In the genomic region with DNA sequence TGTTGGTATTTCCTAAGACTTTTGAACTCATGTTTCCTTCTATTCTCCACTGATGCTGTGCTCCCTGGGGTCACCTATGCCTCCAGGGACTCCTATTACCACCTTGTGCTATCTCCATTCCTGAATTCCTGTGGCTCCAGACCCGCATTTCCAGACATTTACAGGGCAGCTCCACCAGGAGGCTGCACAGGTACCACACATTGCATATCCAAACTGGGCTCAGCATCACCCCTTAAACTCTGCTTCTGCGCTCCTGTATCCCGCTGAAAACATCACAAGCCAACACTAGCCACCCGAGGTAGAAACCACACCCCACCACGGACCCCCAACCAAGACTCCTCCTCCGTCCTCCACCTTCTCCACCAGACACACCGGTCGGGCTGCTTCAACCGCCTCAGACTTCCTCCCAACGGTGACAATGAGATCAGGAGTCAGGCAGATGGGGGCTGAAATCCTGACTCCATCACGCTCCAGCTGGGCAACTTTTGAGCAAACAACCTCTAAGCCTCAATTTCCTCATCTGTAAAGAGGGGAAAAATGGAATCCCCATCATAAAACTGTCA, we compare ENCODE assay signal across 11 cellular contexts. TPM values are rescaled to one million over a fixed set of nuclear protein-coding genes. Genes with fewer than 3 reads are reported as not detected.
DNase-seq lines count a peak whose midpoint lies in the region; ATAC-seq and TF ChIP-seq lines count a peak whose summit lies in the region.
"Had no signal": no experiment of that assay in that cellular context is flagged by ENCODE, and none has a peak within 500 bp of the region (broad histone marks: within the 10 kb centered on the region; RNA-seq: fewer than 3 reads in every experiment).

No MANE protein-coding gene starts in this region.

- H3K27me3 ChIP-seq in SK-N-SH (ENCODE audit: insufficient read depth) (no peaks in the 10 kb centered on the region), neutrophil (no peaks in the 10 kb centered on the region), A673 (replicated peaks; ENCODE audit: insufficient read depth, low read depth, low read length, poor library complexity) (no peaks in the 10 kb centered on the region)
- H3K27me3 ChIP-seq: right atrium auricular region had no signal

- ATAC-seq in SK-N-SH treated with all-trans-retinoic acid at 6 μM for 48 hours: no peak
- no peak for ATAC-seq in HG03457 (IDR thresholded peaks at IDR 0.05; ENCODE audit: unreplicated experiment)

- TF ChIP-seq CTCF in SK-N-SH (IDR thresholded peaks at IDR 0.05): peak; percentile 9; the same call in 1 of the 2 replicates
- no peak for TF ChIP-seq CTCF in LNCaP clone FGC (IDR thresholded peaks at IDR 0.05; ENCODE audit: control insufficient read depth, extremely low read depth, insufficient read depth)
- peak; percentile 8 for TF ChIP-seq CTCF in chondrocyte (IDR thresholded peaks at IDR 0.05)
- no peak for TF ChIP-seq CTCF in neutrophil (IDR thresholded peaks at IDR 0.05)
- TF ChIP-seq CTCF in A673 (conservative IDR thresholded peaks at IDR 0.05; ENCODE audit: low read depth, low read length): no peak

- H3K27me3 Mint-ChIP-seq in chondrocyte (ENCODE audit: low read depth): no peaks in the 10 kb centered on the region

- BruUV-seq in A673 (replicated peaks; lab: Mats Ljungman, UMichigan): no TSS peak

- no peaks in the 10 kb centered on the region for H3K9me2 ChIP-seq in SK-N-SH

- H3K79me2 ChIP-seq in SK-N-SH (ENCODE audit: insufficient read depth): peaks cover 73% of the 10 kb centered on the region

- H3K4me2 ChIP-seq in SK-N-SH: no peak overlapping the region; the same call in 1 of the 2 replicates

- CTCF ChIA-PET in SK-N-SH (lab: Yijun Ruan, JAX) (interaction anchor here (1.0 to 29.0 kb wide), 4 partner anchors 10 to 180 kb away, joined by 3 to 606 read pairs (median 104); a partner anchor contains a TSS), A673 (lab: Charles Lee) (no interaction called here)

- H3F3A ChIP-seq in SK-N-SH (replicated peaks; ENCODE audit: insufficient read depth): peaks cover 36% of the 10 kb centered on the region

- no peak overlapping the region for H2AFZ ChIP-seq in SK-N-SH (ENCODE audit: low read depth)

- H3K9me3 ChIP-seq in SK-N-SH: no peaks in the 10 kb centered on the region
- no peaks in the 10 kb centered on the region for H3K9me3 ChIP-seq in neutrophil
- H3K9me3 ChIP-seq in A673 (ENCODE audit: low read depth, low read length, poor library complexity, severe bottlenecking): no peaks in the 10 kb centered on the region
- H3K9me3 ChIP-seq: right atrium auricular region had no signal

- H3K36me3 Mint-ChIP-seq in chondrocyte (ENCODE audit: low read depth): no peaks in the 10 kb centered on the region

- no peak for TF ChIP-seq RAD21 in SK-N-SH (IDR thresholded peaks at IDR 0.05; ENCODE audit: low read length)

- peak overlapping the region; percentile 83 for H3K27ac Mint-ChIP-seq in chondrocyte (ENCODE audit: unreplicated experiment)

- H3K4me1 Mint-ChIP-seq in chondrocyte (ENCODE audit: low read depth): peaks cover 72% of the 10 kb centered on the region

- peak overlapping the region; percentile 47 to 74; a peak in 3 of 4 replicates for H3K27ac ChIP-seq in SK-N-SH (ENCODE audit: low read depth in 2 of 2, low read length in 1 of 2)
- H3K27ac ChIP-seq in neutrophil: peak overlapping the region; percentile 94
- no peak overlapping the region for H3K27ac ChIP-seq in A673 (ENCODE audit: low read depth, low read length, poor library complexity, severe bottlenecking)

- H3K4me3 Mint-ChIP-seq in chondrocyte (ENCODE audit: unreplicated experiment): no peak overlapping the region

- H3K4me3 ChIP-seq in SK-N-SH (ENCODE audit: low read depth in 2 of 2, low read length in 1 of 2): no peak overlapping the region
- H3K4me3 ChIP-seq in LNCaP clone FGC (ENCODE audit: low read depth, low read length): peak overlapping the region; percentile 6; the same call in 1 of the 2 replicates
- H3K4me3 ChIP-seq in neutrophil (ENCODE audit: low read depth in 1 of 2, low read length in 1 of 2): peak overlapping the region; percentile 7 to 15
- H3K4me3 ChIP-seq in A673 (ENCODE audit: low read depth, low read length, poor library complexity, severe bottlenecking): no peak overlapping the region
- H3K4me3 ChIP-seq: right atrium auricular region had no signal

- H4K20me1 ChIP-seq in SK-N-SH (ENCODE audit: insufficient read depth): peaks cover 8% of the 10 kb centered on the region; the same call in 1 of the 2 replicates

- POLR2A ChIA-PET in SK-N-SH (lab: Yijun Ruan, JAX) (interaction anchor here (2.2 kb wide), 1 partner anchor 10 kb away, joined by 8 read pairs; a partner anchor contains a TSS), A673 (lab: Charles Lee; ENCODE audit: low non-redundant PET) (no interaction called here)

- H3K36me3 ChIP-seq in SK-N-SH (replicated peaks in 1 of 2; ENCODE audit: control insufficient read depth in 1 of 2, insufficient read depth in 2 of 2, low read length in 1 of 2): no peaks in the 10 kb centered on the region
- H3K36me3 ChIP-seq in neutrophil: no peaks in the 10 kb centered on the region
- H3K36me3 ChIP-seq in A673 (ENCODE audit: insufficient read depth, low read length, poor library complexity, severe bottlenecking): no peaks in the 10 kb centered on the region
- H3K36me3 ChIP-seq: right atrium auricular region had no signal

- intact Hi-C loops in A673 (cut with micrococcal nuclease; ENCODE audit: unreplicated experiment): no loop called here

- DNase-seq in SK-N-SH (peak; percentile 33), LNCaP clone FGC (ENCODE audit: low read depth) (no peak), chondrocyte (ENCODE audit: low spot score) (peak; percentile 42), A673 (ENCODE audit: low spot score) (no peak), HuH-7 (ENCODE audit: low spot score) (no peak)
- DNase-seq: activated gamma-delta T cell; stimulated activated CD8-positive, alpha-beta memory T cell treated with anti-CD3 and anti-CD28 coated beads, Interleukin-4, amount 100 ng/mL, for 48 hours had no signal

- no peak overlapping the region for H3K9ac ChIP-seq in SK-N-SH

- no peaks in the 10 kb centered on the region for H3K9me3 Mint-ChIP-seq in chondrocyte (ENCODE audit: low read depth)

- TF ChIP-seq EP300 in SK-N-SH (IDR thresholded peaks at IDR 0.05; ENCODE audit: borderline replicate concordance in 1 of 2, low read depth in 1 of 2, low read length in 1 of 2): no peak

- H3K4me1 ChIP-seq in SK-N-SH (ENCODE audit: control insufficient read depth in 1 of 2, insufficient read depth in 2 of 2, low read depth in 1 of 2, low read length in 1 of 2): peaks cover 42 to 56% of the 10 kb centered on the region in 2 experiments; a peak in 3 of 4 replicates
- peaks cover 82 to 92% of the 10 kb centered on the region in 2 experiments for H3K4me1 ChIP-seq in neutrophil (ENCODE audit: control insufficient read depth in 1 of 2, insufficient read depth in 1 of 2, low read depth in 1 of 2, low read length in 1 of 2)
- peaks cover 29% of the 10 kb centered on the region for H3K4me1 ChIP-seq in A673 (ENCODE audit: insufficient read depth, low read length, poor library complexity, severe bottlenecking)

- WGBS in SK-N-SH (ENCODE audit: low lambda C conversion rate): 90% methylated on average over 11 of the region's 11 CpGs

TF ChIP-seq in SK-N-SH, 30 proteins besides CTCF, POLR2A, EP300 and RAD21 (continues in another document):
- TF ChIP-seq TEAD4 (IDR thresholded peaks at IDR 0.05; ENCODE audit: borderline replicate concordance, insufficient read depth) (no peak), RXRA (IDR thresholded peaks at IDR 0.05; ENCODE audit: borderline replicate concordance, low read depth) (no peak)

TF ChIP-seq in SK-N-SH treated with all-trans-retinoic acid at 6 μM for 48 hours, 23 proteins besides CTCF, POLR2A, EP300 and RAD21 (continues in another document):
- TF ChIP-seq TOX (CRISPR knock-in tag; IDR thresholded peaks at IDR 0.05; ENCODE audit: borderline replicate concordance) (no peak), ZNF8 (CRISPR knock-in tag; IDR thresholded peaks at IDR 0.05) (no peak), ZC3H10 (CRISPR knock-in tag; IDR thresholded peaks at IDR 0.05) (no peak), ARNTL (CRISPR knock-in tag; IDR thresholded peaks at IDR 0.05; ENCODE audit: borderline replicate concordance, low read depth) (no peak), ZNF70 (CRISPR knock-in tag; IDR thresholded peaks at IDR 0.05) (no peak)
- TF ChIP-seq, protein P1, sequence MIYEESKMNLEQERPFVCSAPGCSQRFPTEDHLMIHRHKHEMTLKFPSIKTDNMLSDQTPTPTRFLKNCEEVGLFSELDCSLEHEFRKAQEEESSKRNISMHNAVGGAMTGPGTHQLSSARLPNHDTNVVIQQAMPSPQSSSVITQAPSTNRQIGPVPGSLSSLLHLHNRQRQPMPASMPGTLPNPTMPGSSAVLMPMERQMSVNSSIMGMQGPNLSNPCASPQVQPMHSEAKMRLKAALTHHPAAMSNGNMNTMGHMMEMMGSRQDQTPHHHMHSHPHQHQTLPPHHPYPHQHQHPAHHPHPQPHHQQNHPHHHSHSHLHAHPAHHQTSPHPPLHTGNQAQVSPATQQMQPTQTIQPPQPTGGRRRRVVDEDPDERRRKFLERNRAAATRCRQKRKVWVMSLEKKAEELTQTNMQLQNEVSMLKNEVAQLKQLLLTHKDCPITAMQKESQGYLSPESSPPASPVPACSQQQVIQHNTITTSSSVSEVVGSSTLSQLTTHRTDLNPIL (CRISPR knock-in tag; IDR thresholded peaks at IDR 0.05; ENCODE audit: low read depth): no peak
- TF ChIP-seq, protein P2, sequence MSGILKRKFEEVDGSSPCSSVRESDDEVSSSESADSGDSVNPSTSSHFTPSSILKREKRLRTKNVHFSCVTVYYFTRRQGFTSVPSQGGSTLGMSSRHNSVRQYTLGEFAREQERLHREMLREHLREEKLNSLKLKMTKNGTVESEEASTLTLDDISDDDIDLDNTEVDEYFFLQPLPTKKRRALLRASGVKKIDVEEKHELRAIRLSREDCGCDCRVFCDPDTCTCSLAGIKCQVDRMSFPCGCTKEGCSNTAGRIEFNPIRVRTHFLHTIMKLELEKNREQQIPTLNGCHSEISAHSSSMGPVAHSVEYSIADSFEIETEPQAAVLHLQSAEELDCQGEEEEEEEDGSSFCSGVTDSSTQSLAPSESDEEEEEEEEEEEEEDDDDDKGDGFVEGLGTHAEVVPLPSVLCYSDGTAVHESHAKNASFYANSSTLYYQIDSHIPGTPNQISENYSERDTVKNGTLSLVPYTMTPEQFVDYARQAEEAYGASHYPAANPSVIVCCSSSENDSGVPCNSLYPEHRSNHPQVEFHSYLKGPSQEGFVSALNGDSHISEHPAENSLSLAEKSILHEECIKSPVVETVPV (CRISPR knock-in tag; IDR thresholded peaks at IDR 0.05): no peak

RNA-seq across cellular contexts. Expression of a gene that starts 10.4 kb away (rescaled TPM):
- polyA plus RNA-seq in SK-N-SH (2012; rRNA removed): 11.3 and 17.3 TPM in 2 replicates
- 5.5 and 10.9 TPM in 2 replicates for polyA plus RNA-seq in SK-N-SH (2012; cell fraction: cytosol; rRNA removed)
- polyA plus RNA-seq in SK-N-SH (2012; cell fraction: nucleus; rRNA removed): 119 and 155 TPM in 2 replicates
- total RNA-seq in chondrocyte: 35.5 to 39.8 TPM (median 38.6 TPM) in 3 replicates
- 18.2 and 24.4 TPM in 2 replicates for total RNA-seq in A673 (2021)

Comparison
In these comparisons a context has a peak if more than half of its experiments do, and no peak if none do; other contexts are left out.
1. DNase-seq: peak in SK-N-SH (single experiment) and chondrocyte (single experiment); none in LNCaP clone FGC (single experiment), A673 (single experiment) and HuH-7 (single experiment).
2. H3K4me3 ChIP-seq: peak in LNCaP clone FGC (single experiment) and neutrophil (2 of 2); none in SK-N-SH (0 of 2) and A673 (single experiment).
3. CTCF ChIP-seq: peak in SK-N-SH (single experiment) and chondrocyte (single experiment); none in LNCaP clone FGC (single experiment), neutrophil (single experiment) and A673 (single experiment).